Comparison of ENCODE assay signal across 16 cellular contexts in genomic region chr7:102860351-102860811, GRCh38. TPM values are rescaled to one million over a fixed set of nuclear protein-coding genes. Genes with fewer than 3 reads are reported as not detected.
DNase-seq lines count a peak whose midpoint lies in the region; ATAC-seq, FAIRE-seq and TF ChIP-seq lines count a peak whose summit lies in the region.
"Had no signal": no experiment of that assay in that cellular context is flagged by ENCODE, and none has a peak within 500 bp of the region (broad histone marks: within the 10 kb centered on the region; RNA-seq: fewer than 3 reads in every experiment).

No MANE protein-coding gene starts in this region.

- no peaks in the 10 kb centered on the region for H3K27me3 ChIP-seq in RWPE2 (ENCODE audit: insufficient read depth, poor library complexity, severe bottlenecking)
- no peaks in the 10 kb centered on the region for H3K27me3 ChIP-seq in endothelial cell of umbilical vein (ENCODE audit: control insufficient read depth in 2 of 2, insufficient read depth in 2 of 2, low read length in 2 of 2)
- H3K27me3 ChIP-seq in MM.1S (replicated peaks; ENCODE audit: insufficient read depth, low read length), result no peaks in the 10 kb centered on the region

- POLR2A ChIA-PET in endothelial cell of umbilical vein (lab: Charles Lee), result no interaction called here

- H3K9ac ChIP-seq in endothelial cell of umbilical vein (replicated peaks; ENCODE audit: extremely low read depth, insufficient read depth, low read length), result no peak overlapping the region
- no peak overlapping the region for H3K9ac ChIP-seq in MM.1S (ENCODE audit: low read length)

- no peaks in the 10 kb centered on the region for H3K9me1 ChIP-seq in endothelial cell of umbilical vein (replicated peaks; ENCODE audit: control insufficient read depth, extremely low read depth, insufficient read depth, low read length)

- CTCF ChIA-PET in endothelial cell of umbilical vein (lab: Charles Lee), result interaction anchor here (0.9 kb wide), 1 partner anchor 202 kb away, joined by 7 read pairs; no protein-coding TSS in a partner anchor

- no peaks in the 10 kb centered on the region for H3F3A ChIP-seq in MM.1S (ENCODE audit: insufficient read depth, low read length)

- H3K4me2 ChIP-seq in endothelial cell of umbilical vein (ENCODE audit: insufficient read depth, low read length) (no peak overlapping the region), MM.1S (ENCODE audit: low read depth, low read length) (no peak overlapping the region)

- intact Hi-C loops in endothelial cell of umbilical vein (cut with micrococcal nuclease), result no loop called here

- dilution Hi-C loops in endothelial cell of umbilical vein (cut with MboI; ENCODE audit: extremely low pct_ligation_motif_present, low sequenced_read_pairs), result no loop called here

- no peaks in the 10 kb centered on the region for H3K9me2 ChIP-seq in MM.1S (replicated peaks; ENCODE audit: insufficient read depth, low read length)

- H3K9me3 ChIP-seq in RWPE2 (ENCODE audit: severe bottlenecking), result no peaks in the 10 kb centered on the region
- H3K9me3 ChIP-seq in endothelial cell of umbilical vein (replicated peaks; ENCODE audit: control insufficient read depth, insufficient read depth, low read length), result no peaks in the 10 kb centered on the region
- no peaks in the 10 kb centered on the region for H3K9me3 ChIP-seq in MM.1S (replicated peaks; ENCODE audit: insufficient read depth, low read length)

- BruUV-seq in endothelial cell of umbilical vein (replicated peaks; lab: Mats Ljungman, UMichigan), result no TSS peak

- H3K4me1 ChIP-seq in RWPE2 (ENCODE audit: insufficient read depth, poor library complexity, severe bottlenecking) (no peaks in the 10 kb centered on the region), endothelial cell of umbilical vein (ENCODE audit: control insufficient read depth, extremely low read depth, insufficient read depth, low read length) (peaks cover 7% of the 10 kb centered on the region), MM.1S (ENCODE audit: low read length) (no peaks in the 10 kb centered on the region)

- no peaks in the 10 kb centered on the region for H4K20me1 ChIP-seq in endothelial cell of umbilical vein (replicated peaks; ENCODE audit: control insufficient read depth, extremely low read depth, insufficient read depth, low read length)
- H4K20me1 ChIP-seq in MM.1S (ENCODE audit: insufficient read depth, low read length), result no peaks in the 10 kb centered on the region

- no peak for TF ChIP-seq CTCF in RWPE2 (IDR thresholded peaks at IDR 0.05; ENCODE audit: poor library complexity, severe bottlenecking)
- TF ChIP-seq CTCF in endothelial cell of umbilical vein (IDR thresholded peaks at IDR 0.05; ENCODE audit: extremely low read depth in 1 of 2, insufficient read depth in 1 of 2, low read depth in 1 of 2, low read length in 2 of 2), result no peak
- no peak for TF ChIP-seq CTCF in omental fat pad (IDR thresholded peaks at IDR 0.05)
- TF ChIP-seq CTCF in MM.1S (IDR thresholded peaks at IDR 0.05; ENCODE audit: low read length), result no peak

- peak; percentile 75 for FAIRE-seq in endothelial cell of umbilical vein (lab: Jason Lieb, UNC)

- H3K27ac ChIP-seq in RWPE2 (ENCODE audit: poor library complexity, severe bottlenecking), result no peak overlapping the region
- peak overlapping the region; percentile 5 for H3K27ac ChIP-seq in endothelial cell of umbilical vein (ENCODE audit: insufficient read depth, low read depth, low read length)
- no peak overlapping the region for H3K27ac ChIP-seq in MM.1S (ENCODE audit: low read length)

- no peaks in the 10 kb centered on the region for H3K79me2 ChIP-seq in endothelial cell of umbilical vein (ENCODE audit: control insufficient read depth, insufficient read depth, low read length)
- no peaks in the 10 kb centered on the region for H3K79me2 ChIP-seq in MM.1S (ENCODE audit: low read length)

- DNase-seq in EL (peak; percentile 61), RWPE2 (ENCODE audit: low spot score) (no peak), endothelial cell of umbilical vein (ENCODE audit: low read depth, low spot score) (peak; percentile 83), non-pigmented ciliary epithelial cell (ENCODE audit: low read depth) (peak; percentile 89), omental fat pad (ENCODE audit: low spot score) (no peak), MM.1S (no peak)
- DNase-seq in stimulated activated CD4-positive, alpha-beta T cell treated with anti-CD3 and anti-CD28 coated beads, Interleukin-4, amount 100 ng/mL, for 24 hours, result no peak
- DNase-seq: effector memory CD4-positive, alpha-beta T cell; H7; NCI-H187; right cardiac atrium; substantia nigra; T-helper 9 cell had no signal

- no peaks in the 10 kb centered on the region for H3K36me3 ChIP-seq in RWPE2 (ENCODE audit: low read depth)
- no peaks in the 10 kb centered on the region for H3K36me3 ChIP-seq in endothelial cell of umbilical vein (ENCODE audit: control insufficient read depth in 2 of 2, extremely low read depth in 1 of 2, insufficient read depth in 2 of 2, low read length in 2 of 2)
- H3K36me3 ChIP-seq in MM.1S (replicated peaks; ENCODE audit: insufficient read depth, low read length), result no peaks in the 10 kb centered on the region

- peak overlapping the region; percentile 19 for H2AFZ ChIP-seq in endothelial cell of umbilical vein (ENCODE audit: low read depth, low read length)
- H2AFZ ChIP-seq in MM.1S (ENCODE audit: low read length), result no peak overlapping the region

- H3K4me3 ChIP-seq in RWPE2 (ENCODE audit: severe bottlenecking) (no peak overlapping the region), endothelial cell of umbilical vein (replicated peaks in 1 of 3; ENCODE audit: insufficient read depth in 1 of 3, low read depth in 1 of 3, low read length in 3 of 3) (no peak overlapping the region), MM.1S (ENCODE audit: low read length) (no peak overlapping the region)

- no peak for TF ChIP-seq POLR2A in endothelial cell of umbilical vein (IDR thresholded peaks at IDR 0.05; ENCODE audit: low read depth, low read length)

- ATAC-seq in RWPE2 (ENCODE audit: low read depth) (0 out of 3 replicates have a peak, but pooled peaks have one; percentile 21), omental fat pad (ENCODE audit: low FRiP score) (no peak), HG02852 (IDR thresholded peaks at IDR 0.05; ENCODE audit: unreplicated experiment) (no peak)
- ATAC-seq: right cardiac atrium had no signal

TF ChIP-seq in endothelial cell of umbilical vein, 7 proteins besides CTCF, POLR2A, EP300 and RAD21:
- TF ChIP-seq POLR2AphosphoS5 (IDR thresholded peaks at IDR 0.05; ENCODE audit: insufficient read depth, low read depth, low read length) (no peak), EZH2 (IDR thresholded peaks at IDR 0.05; ENCODE audit: borderline replicate concordance, low read depth, low read length, severe bottlenecking) (no peak), JUN (IDR thresholded peaks at IDR 0.05; ENCODE audit: borderline replicate concordance, insufficient read depth, insufficient read length, low read depth) (peak; percentile 25), MYC (IDR thresholded peaks at IDR 0.05; ENCODE audit: low read depth, low read length) (no peak), FOS (IDR thresholded peaks at IDR 0.05; ENCODE audit: borderline replicate concordance, insufficient read depth, low read length) (peak; percentile 60), MAX (IDR thresholded peaks at IDR 0.05; ENCODE audit: insufficient read depth, insufficient read length) (no peak), GATA2 (IDR thresholded peaks at IDR 0.05; ENCODE audit: insufficient read depth, insufficient read length, low read depth, low read length) (no peak)

RNA-seq across cellular contexts. Expression of gene LRRC17, which starts 52.4 kb away (rescaled TPM):
- total RNA-seq in endothelial cell of umbilical vein, result 22.7 and 31.9 TPM in 2 replicates
- polyA plus RNA-seq in endothelial cell of umbilical vein, result 27.1 and 33.7 TPM in 2 replicates
- polyA plus RNA-seq in endothelial cell of umbilical vein (2011; cell fraction: cytosol; rRNA removed), result 40.7 and 43.1 TPM in 2 replicates
- polyA plus RNA-seq in endothelial cell of umbilical vein (2011; cell fraction: nucleus; rRNA removed), result 23.9 and 34.4 TPM in 2 replicates
- polyA plus RNA-seq in endothelial cell of umbilical vein (2012), result 34.1 and 35.1 TPM in 2 replicates
- polyA minus RNA-seq in endothelial cell of umbilical vein, result 19.6 and 27.8 TPM in 2 replicates
- not detected for polyA minus RNA-seq in endothelial cell of umbilical vein (2011; cell fraction: cytosol; rRNA and poly(A)+ RNA removed)
- 11.8 and 21.0 TPM in 2 replicates for polyA minus RNA-seq in endothelial cell of umbilical vein (2011; cell fraction: nucleus; rRNA and poly(A)+ RNA removed)
- 1 to 10 TPM in 2 of 4 donors, under 1 TPM in 1, not detected in 1; 0.69 to 3.2 (median 2.6) TPM for total RNA-seq in omental fat pad
- total RNA-seq: activated CD8-positive, alpha-beta memory T cell treated with anti-CD3 and anti-CD28 coated beads for 36 hours had no signal
- polyA plus RNA-seq: IgD-negative memory B cell had no signal

Comparison
In these comparisons a context has a peak if more than half of its experiments do, and no peak if none do; other contexts are left out.
1. DNase-seq: peak in EL (single experiment), endothelial cell of umbilical vein (single experiment) and non-pigmented ciliary epithelial cell (single experiment); none in RWPE2 (single experiment), omental fat pad (single experiment), stimulated activated CD4-positive, alpha-beta T cell treated with anti-CD3 and anti-CD28 coated beads, Interleukin-4, amount 100 ng/mL, for 24 hours (single experiment) and MM.1S (single experiment).